ENCODE assay signal across 1 cellular context in the genomic region with DNA sequence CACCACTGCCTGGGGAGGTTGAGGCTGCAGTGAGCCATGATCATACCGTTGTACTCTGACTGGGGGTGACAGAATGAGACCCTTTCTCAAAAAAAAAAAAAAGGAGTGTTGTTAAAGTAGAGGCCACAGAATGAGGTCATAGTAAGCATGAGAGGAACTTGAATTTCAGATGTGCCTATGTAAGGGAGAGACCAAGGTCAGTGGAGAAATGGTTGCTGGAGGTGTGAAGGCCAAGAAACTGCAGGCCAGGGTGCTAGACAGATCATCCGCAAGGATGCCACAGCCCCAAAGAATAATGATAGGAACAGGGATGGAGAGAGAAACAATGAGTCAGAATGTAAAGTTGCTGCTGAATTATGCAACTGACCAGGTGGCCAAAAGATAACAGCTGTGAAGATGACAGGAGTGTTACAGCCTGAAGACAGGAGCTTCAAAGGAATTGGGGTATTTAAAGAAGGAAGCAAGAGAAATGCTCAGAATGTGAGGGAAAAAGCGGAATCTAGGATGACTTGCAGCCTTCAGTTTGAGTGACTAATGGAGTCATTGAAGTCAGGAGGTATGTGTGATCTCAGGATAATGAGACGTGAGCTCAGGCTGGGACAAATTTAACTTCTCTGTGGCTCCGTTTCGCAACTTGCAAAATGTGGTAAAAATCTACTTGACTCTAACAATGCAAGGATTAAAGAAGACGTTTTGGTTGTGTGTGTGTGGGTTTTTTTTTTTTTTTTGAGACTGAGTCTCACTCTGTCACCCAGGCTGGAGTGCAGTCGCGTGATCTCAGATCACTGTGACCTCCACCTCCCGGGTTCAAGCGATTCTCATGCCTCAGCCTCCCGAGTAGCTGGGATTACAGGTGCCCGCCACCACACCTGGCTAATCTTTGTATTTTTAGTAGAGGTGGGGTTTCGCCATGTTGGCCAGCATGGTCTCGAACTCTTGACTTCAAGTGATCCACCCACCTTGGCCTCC.
TF ChIP-seq lines count a peak whose summit lies in the region.

No MANE protein-coding gene starts in this region.

TF ChIP-seq in K562, 482 proteins besides CTCF, POLR2A, EP300 and RAD21 (continued from another document and continues in another):
- TF ChIP-seq TFE3 (CRISPR knock-in tag; IDR thresholded peaks at IDR 0.05), result no peak
- peak; percentile 93; the same call in 1 of the 2 replicates for TF ChIP-seq PML (IDR thresholded peaks at IDR 0.05; ENCODE audit: low read length)
- no peak for TF ChIP-seq ZNF431 (CRISPR knock-in tag; IDR thresholded peaks at IDR 0.05)
- no peak for TF ChIP-seq TAF7 (tag; IDR thresholded peaks at IDR 0.05)
- TF ChIP-seq AFF4 (CRISPR knock-in tag; IDR thresholded peaks at IDR 0.05), result peak; percentile 75; the same call in 1 of the 2 replicates
- no peak for TF ChIP-seq IRF2 (CRISPR knock-in tag; IDR thresholded peaks at IDR 0.05)
- peak; percentile 80; the same call in 1 of the 2 replicates for TF ChIP-seq ZNF24 (IDR thresholded peaks at IDR 0.05)
- peak; percentile 60 to 85 for TF ChIP-seq FOXA3 (CRISPR knock-in tag; conservative IDR thresholded peaks at IDR 0.05 in 1 of 2, IDR thresholded peaks at IDR 0.05 in 1 of 2)
- TF ChIP-seq, protein P1, sequence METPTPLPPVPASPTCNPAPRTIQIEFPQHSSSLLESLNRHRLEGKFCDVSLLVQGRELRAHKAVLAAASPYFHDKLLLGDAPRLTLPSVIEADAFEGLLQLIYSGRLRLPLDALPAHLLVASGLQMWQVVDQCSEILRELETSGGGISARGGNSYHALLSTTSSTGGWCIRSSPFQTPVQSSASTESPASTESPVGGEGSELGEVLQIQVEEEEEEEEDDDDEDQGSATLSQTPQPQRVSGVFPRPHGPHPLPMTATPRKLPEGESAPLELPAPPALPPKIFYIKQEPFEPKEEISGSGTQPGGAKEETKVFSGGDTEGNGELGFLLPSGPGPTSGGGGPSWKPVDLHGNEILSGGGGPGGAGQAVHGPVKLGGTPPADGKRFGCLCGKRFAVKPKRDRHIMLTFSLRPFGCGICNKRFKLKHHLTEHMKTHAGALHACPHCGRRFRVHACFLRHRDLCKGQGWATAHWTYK (CRISPR knock-in tag; IDR thresholded peaks at IDR 0.05), result 0 out of 2 replicates have a peak, but pooled peaks have one; percentile 78
- no peak for TF ChIP-seq HNRNPK (IDR thresholded peaks at IDR 0.05; ENCODE audit: low read depth, low read length, poor library complexity, severe bottlenecking)
- TF ChIP-seq ZBTB1 (CRISPR knock-in tag; IDR thresholded peaks at IDR 0.05; ENCODE audit: borderline replicate concordance, low read depth), result no peak
- peak; percentile 93 to 95 for TF ChIP-seq KDM1A (IDR thresholded peaks at IDR 0.05)
- peak; percentile 62 for TF ChIP-seq ZBTB40 (IDR thresholded peaks at IDR 0.05)
- no peak for TF ChIP-seq ZBTB40 (CRISPR knock-in tag; IDR thresholded peaks at IDR 0.05)
- TF ChIP-seq SRSF9 (IDR thresholded peaks at IDR 0.05; ENCODE audit: borderline replicate concordance, low read depth, low read length), result no peak
- TF ChIP-seq THRAP3 (IDR thresholded peaks at IDR 0.05; ENCODE audit: borderline replicate concordance), result no peak
- no peak for TF ChIP-seq SUPT5H (IDR thresholded peaks at IDR 0.05)
- TF ChIP-seq PCBP2 (IDR thresholded peaks at IDR 0.05; ENCODE audit: low read depth, low read length, poor library complexity, severe bottlenecking), result no peak
- no peak; the same call in 1 of the 2 replicates for TF ChIP-seq GMEB1 (CRISPR knock-in tag; IDR thresholded peaks at IDR 0.05)
- TF ChIP-seq GTF2B (IDR thresholded peaks at IDR 0.05; ENCODE audit: extremely low read depth, insufficient read length), result no peak
- TF ChIP-seq HDAC8 (tag; IDR thresholded peaks at IDR 0.05), result peak; percentile 88; the same call in 1 of the 2 replicates
- TF ChIP-seq, protein P2, sequence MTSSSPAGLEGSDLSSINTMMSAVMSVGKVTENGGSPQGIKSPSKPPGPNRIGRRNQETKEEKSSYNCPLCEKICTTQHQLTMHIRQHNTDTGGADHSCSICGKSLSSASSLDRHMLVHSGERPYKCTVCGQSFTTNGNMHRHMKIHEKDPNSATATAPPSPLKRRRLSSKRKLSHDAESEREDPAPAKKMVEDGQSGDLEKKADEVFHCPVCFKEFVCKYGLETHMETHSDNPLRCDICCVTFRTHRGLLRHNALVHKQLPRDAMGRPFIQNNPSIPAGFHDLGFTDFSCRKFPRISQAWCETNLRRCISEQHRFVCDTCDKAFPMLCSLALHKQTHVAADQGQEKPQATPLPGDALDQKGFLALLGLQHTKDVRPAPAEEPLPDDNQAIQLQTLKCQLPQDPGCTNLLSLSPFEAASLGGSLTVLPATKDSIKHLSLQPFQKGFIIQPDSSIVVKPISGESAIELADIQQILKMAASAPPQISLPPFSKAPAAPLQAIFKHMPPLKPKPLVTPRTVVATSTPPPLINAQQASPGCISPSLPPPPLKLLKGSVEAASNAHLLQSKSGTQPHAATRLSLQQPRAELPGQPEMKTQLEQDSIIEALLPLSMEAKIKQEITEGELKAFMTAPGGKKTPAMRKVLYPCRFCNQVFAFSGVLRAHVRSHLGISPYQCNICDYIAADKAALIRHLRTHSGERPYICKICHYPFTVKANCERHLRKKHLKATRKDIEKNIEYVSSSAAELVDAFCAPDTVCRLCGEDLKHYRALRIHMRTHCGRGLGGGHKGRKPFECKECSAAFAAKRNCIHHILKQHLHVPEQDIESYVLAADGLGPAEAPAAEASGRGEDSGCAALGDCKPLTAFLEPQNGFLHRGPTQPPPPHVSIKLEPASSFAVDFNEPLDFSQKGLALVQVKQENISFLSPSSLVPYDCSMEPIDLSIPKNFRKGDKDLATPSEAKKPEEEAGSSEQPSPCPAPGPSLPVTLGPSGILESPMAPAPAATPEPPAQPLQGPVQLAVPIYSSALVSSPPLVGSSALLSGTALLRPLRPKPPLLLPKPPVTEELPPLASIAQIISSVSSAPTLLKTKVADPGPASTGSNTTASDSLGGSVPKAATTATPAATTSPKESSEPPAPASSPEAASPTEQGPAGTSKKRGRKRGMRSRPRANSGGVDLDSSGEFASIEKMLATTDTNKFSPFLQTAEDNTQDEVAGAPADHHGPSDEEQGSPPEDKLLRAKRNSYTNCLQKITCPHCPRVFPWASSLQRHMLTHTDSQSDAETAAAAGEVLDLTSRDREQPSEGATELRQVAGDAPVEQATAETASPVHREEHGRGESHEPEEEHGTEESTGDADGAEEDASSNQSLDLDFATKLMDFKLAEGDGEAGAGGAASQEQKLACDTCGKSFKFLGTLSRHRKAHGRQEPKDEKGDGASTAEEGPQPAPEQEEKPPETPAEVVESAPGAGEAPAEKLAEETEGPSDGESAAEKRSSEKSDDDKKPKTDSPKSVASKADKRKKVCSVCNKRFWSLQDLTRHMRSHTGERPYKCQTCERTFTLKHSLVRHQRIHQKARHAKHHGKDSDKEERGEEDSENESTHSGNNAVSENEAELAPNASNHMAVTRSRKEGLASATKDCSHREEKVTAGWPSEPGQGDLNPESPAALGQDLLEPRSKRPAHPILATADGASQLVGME (CRISPR knock-in tag; IDR thresholded peaks at IDR 0.05), result peak; percentile 79; the same call in 1 of the 2 replicates
